Comparison of ENCODE assay signal across 1 cellular context in the genomic region with DNA sequence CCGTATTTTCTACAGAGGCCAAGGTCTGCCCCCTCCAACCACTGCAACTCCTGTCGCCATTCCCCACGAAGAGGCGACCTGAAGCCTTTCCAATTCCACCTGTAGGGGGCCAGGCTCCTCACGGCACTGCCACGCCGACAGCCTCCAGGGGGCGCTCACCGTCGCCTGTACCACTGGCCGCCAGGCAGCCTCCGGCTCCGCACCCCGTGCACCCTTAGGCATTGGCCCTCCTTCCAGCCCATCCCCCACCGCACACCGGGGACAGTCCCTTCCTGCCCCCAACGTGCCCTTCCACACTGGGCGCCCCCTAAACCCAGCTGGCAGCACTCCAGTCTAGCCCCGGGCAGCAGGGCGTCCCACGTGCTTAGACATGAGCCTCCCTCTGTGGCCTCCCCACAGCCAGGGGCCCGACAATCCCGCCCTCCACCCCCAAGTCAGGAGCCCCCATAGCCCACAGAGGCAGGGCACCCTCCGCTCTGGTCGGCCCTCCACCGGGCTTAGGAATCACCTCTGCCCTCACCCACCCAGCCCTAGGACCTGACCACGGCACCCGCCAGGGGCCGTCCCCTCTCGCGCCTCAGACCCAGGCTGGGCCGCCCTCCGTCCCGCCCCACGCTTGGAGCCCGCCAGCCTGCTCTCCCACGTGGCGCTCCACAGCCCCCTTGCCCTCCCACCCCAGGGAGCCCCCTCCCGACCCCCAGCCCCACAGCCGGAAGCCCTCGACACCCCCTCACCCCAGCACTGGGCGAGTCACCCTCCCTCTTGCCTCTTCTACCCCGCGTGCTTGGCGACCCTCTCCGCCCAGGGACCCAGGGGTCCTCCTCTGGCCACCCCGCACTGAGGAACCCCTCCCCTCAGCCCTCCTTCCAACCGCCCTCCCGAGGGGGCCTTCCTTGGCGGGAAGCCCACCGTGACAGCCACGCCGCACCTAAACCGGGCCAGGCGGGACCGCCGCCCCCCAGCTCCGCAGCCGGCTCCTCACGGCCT.
TF ChIP-seq lines count a peak whose summit lies in the region.

No MANE protein-coding gene starts in this region.

TF ChIP-seq in Ishikawa, 13 proteins besides CTCF, POLR2A, EP300 and RAD21 (continued from another document):
- TF ChIP-seq REST (IDR thresholded peaks at IDR 0.05; ENCODE audit: low read depth) (no peak), TAF1 (IDR thresholded peaks at IDR 0.05; ENCODE audit: low read depth) (no peak)
TF ChIP-seq in Ishikawa: peak in this region for 0.
